Comparison of ENCODE assay signal across 2 cellular contexts in genomic region chr2:120470041-120470716, GRCh38.
TF ChIP-seq lines count a peak whose summit lies in the region.

No MANE protein-coding gene starts in this region.

TF ChIP-seq in IMR-90, 13 proteins besides CTCF, POLR2A, EP300 and RAD21 (continued from another document):
- TF ChIP-seq, protein P1, sequence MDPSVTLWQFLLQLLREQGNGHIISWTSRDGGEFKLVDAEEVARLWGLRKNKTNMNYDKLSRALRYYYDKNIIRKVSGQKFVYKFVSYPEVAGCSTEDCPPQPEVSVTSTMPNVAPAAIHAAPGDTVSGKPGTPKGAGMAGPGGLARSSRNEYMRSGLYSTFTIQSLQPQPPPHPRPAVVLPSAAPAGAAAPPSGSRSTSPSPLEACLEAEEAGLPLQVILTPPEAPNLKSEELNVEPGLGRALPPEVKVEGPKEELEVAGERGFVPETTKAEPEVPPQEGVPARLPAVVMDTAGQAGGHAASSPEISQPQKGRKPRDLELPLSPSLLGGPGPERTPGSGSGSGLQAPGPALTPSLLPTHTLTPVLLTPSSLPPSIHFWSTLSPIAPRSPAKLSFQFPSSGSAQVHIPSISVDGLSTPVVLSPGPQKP (IDR thresholded peaks at IDR 0.05; ENCODE audit: borderline replicate concordance, low read depth, low read length), result no peak
- TF ChIP-seq FOS (IDR thresholded peaks at IDR 0.05; ENCODE audit: low read depth, low read length) (peak; percentile 77), MXI1 (IDR thresholded peaks at IDR 0.05; ENCODE audit: borderline replicate concordance, low read depth, low read length) (peak; percentile 65; the same call in 1 of the 2 replicates)

TF ChIP-seq in WTC11, 78 proteins besides CTCF, POLR2A, EP300 and RAD21 (continued from another document):
- TF ChIP-seq ATF2 (CRISPR knock-in tag; IDR thresholded peaks at IDR 0.05; ENCODE audit: borderline replicate concordance, low read depth) (no peak), JUN (CRISPR knock-in tag; IDR thresholded peaks at IDR 0.05) (no peak), ZNF263 (CRISPR knock-in tag; IDR thresholded peaks at IDR 0.05; ENCODE audit: low read depth) (no peak), EMX1 (CRISPR knock-in tag; IDR thresholded peaks at IDR 0.05) (no peak)
